ENCODE assay signal across 8 cellular contexts in the genomic region with DNA sequence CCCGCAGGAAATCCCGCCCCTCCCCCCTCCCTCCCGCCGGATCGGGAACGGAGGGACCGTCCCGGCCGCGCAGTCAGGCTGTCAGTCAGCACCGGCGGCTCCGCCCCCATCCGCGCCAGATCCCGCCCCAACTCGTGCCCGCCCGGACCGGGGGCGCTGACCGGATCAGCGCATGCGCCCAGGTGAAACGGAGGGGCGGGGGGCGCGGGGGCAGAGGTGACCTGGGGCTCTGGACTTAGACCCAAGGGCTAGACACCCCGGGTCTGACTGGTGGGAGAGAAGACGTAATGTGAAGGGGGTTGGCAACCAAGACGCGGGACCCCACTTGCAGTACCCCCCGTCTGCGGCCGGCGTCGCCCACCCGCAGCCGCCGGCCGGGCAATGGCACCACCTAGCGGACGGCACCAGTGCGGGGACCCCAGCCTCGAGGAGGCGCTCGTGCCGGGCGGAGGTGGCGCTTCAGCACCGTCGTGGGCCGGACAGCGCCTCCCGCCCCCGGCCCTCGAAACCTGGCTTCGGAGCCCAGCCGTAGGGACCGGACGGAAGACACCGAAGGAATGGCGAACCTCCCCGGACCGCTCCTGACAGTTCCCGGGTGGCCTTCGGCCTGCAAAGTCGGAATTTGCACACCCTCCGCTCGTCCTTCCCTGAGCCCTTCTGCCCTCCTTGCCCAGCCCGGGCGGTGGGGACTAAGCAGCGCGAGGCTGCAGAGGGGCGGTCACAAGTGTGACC. TPM values are rescaled to one million over a fixed set of nuclear protein-coding genes. Genes with fewer than 3 reads are reported as not detected.
A peak's percentile ranks its signal among the peaks of the same experiment; 100 is the strongest.
DNase-seq lines count a peak whose midpoint lies in the region; ATAC-seq and TF ChIP-seq lines count a peak whose summit lies in the region.

A gene with protein sequence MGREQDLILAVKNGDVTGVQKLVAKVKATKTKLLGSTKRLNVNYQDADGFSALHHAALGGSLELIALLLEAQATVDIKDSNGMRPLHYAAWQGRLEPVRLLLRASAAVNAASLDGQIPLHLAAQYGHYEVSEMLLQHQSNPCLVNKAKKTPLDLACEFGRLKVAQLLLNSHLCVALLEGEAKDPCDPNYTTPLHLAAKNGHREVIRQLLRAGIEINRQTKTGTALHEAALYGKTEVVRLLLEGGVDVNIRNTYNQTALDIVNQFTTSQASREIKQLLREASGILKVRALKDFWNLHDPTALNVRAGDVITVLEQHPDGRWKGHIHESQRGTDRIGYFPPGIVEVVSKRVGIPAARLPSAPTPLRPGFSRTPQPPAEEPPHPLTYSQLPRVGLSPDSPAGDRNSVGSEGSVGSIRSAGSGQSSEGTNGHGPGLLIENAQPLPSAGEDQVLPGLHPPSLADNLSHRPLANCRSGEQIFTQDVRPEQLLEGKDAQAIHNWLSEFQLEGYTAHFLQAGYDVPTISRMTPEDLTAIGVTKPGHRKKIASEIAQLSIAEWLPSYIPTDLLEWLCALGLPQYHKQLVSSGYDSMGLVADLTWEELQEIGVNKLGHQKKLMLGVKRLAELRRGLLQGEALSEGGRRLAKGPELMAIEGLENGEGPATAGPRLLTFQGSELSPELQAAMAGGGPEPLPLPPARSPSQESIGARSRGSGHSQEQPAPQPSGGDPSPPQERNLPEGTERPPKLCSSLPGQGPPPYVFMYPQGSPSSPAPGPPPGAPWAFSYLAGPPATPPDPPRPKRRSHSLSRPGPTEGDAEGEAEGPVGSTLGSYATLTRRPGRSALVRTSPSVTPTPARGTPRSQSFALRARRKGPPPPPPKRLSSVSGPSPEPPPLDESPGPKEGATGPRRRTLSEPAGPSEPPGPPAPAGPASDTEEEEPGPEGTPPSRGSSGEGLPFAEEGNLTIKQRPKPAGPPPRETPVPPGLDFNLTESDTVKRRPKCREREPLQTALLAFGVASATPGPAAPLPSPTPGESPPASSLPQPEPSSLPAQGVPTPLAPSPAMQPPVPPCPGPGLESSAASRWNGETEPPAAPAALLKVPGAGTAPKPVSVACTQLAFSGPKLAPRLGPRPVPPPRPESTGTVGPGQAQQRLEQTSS (N-terminal part only) (minus strand): TSS at position 15 of the 732 bp plus-strand sequence. CDS start 1,733 bp downstream, outside the sequence.

- ATAC-seq in GM21423 (IDR thresholded peaks at IDR 0.05; ENCODE audit: unreplicated experiment) = peak; percentile 45

- no peaks in the 10 kb centered on the region for H3K9me3 ChIP-seq in OCI-LY3 (ENCODE audit: insufficient read depth, low read length)

- peak within 1 kb of the TSS; percentile 90 for H3K4me2 ChIP-seq in OCI-LY3 (ENCODE audit: low read length)

- peak within 1 kb of the TSS; percentile 48 for H3K27ac ChIP-seq in OCI-LY3 (ENCODE audit: low read length)

- H3K36me3 ChIP-seq in OCI-LY3 (replicated peaks; ENCODE audit: low read depth, low read length) = peaks cover 7% of the 10 kb centered on the region

- peaks cover 6% of the 10 kb centered on the region; the same call in 1 of the 2 replicates for H4K20me1 ChIP-seq in OCI-LY3 (ENCODE audit: insufficient read depth, low read length)

- DNase-seq in COLO829 (ENCODE audit: low spot score) = peak; percentile 92
- DNase-seq in HuH-7.5 (ENCODE audit: low spot score) = peak; percentile 99
- peak; percentile 81 for DNase-seq in activated T-cell treated with anti-CD3 and anti-CD28 coated beads, Interleukin-2, amount 50 U/mL, for 1 hour
- DNase-seq in epithelial cell of proximal tubule (ENCODE audit: low read depth) = peak; percentile 18
- peak; percentile 95 for DNase-seq in mucosa of gallbladder (ENCODE audit: low spot score)
- DNase-seq in stimulated activated CD8-positive, alpha-beta memory T cell treated with anti-CD3 and anti-CD28 coated beads, Interleukin-2, amount 100 ng/mL, for 48 hours (ENCODE audit: low read depth in 2 of 2) = peak; percentile 80 to 84

- peaks cover 25% of the 10 kb centered on the region for H3K4me1 ChIP-seq in OCI-LY3 (ENCODE audit: low read length)

- H2AFZ ChIP-seq in OCI-LY3 (ENCODE audit: low read depth, low read length) = peak within 1 kb of the TSS; percentile 78

- TF ChIP-seq CTCF in OCI-LY3 (IDR thresholded peaks at IDR 0.05; ENCODE audit: low read depth, low read length) (peak; percentile 96), epithelial cell of proximal tubule (conservative IDR thresholded peaks at IDR 0.05; ENCODE audit: low read depth, low read length) (peak; percentile 89)

- H3K4me3 ChIP-seq in OCI-LY3 (ENCODE audit: low read length) (peak within 1 kb of the TSS; percentile 89), epithelial cell of proximal tubule (ENCODE audit: low read depth, low read length) (peak within 1 kb of the TSS; percentile 89)

- no peaks in the 10 kb centered on the region for H3K27me3 ChIP-seq in OCI-LY3 (ENCODE audit: low read depth, low read length)

- H3K79me2 ChIP-seq in OCI-LY3 (ENCODE audit: low read length) = peaks cover 8% of the 10 kb centered on the region

- H3K9ac ChIP-seq in OCI-LY3 (ENCODE audit: low read length) = peak within 1 kb of the TSS; percentile 73

RNA-seq across cellular contexts. Expression of the gene that starts here (rescaled TPM):
- 9.5 and 12.2 TPM in 2 replicates for total RNA-seq in epithelial cell of proximal tubule
- total RNA-seq in mucosa of gallbladder = 74.7 TPM

Comparison
In these comparisons a context has a peak if more than half of its experiments do, and no peak if none do; other contexts are left out.
1. Peak in every context shown above with its lines: DNase-seq, ATAC-seq, H3K4me3 ChIP-seq and H3K27ac ChIP-seq.
2. DNase-seq: peak in every context shown above with its lines; median percentile 99 in HuH-7.5; 95 in mucosa of gallbladder; 92 in COLO829; 82 in stimulated activated CD8-positive, alpha-beta memory T cell treated with anti-CD3 and anti-CD28 coated beads, Interleukin-2, amount 100 ng/mL, for 48 hours; 81 in activated T-cell treated with anti-CD3 and anti-CD28 coated beads, Interleukin-2, amount 50 U/mL, for 1 hour; 18 in epithelial cell of proximal tubule.